Comparison of ENCODE assay signal across 17 cellular contexts in the genomic region with DNA sequence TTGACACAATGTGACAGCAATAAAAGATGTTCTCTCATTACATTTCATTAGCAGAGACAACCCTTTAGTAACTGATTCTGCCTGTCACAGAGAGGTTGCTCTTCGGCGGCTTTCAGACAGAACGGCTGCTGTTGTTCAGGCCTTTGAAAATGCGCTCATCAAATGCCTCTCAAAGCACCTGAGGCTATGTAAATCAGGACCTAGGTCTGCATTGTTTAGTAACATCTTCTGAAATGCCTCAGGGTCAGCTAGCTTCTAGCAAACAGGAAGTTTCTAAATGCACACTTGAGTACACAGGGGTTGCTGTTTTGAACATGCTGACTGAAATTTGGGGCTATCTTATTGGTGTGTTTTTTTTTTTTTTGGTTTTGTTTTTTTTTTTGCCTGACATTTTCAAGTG.
"Had no signal": no experiment of that assay in that cellular context is flagged by ENCODE, and none has a peak within 500 bp of the region (broad histone marks: within the 10 kb centered on the region; RNA-seq: fewer than 3 reads in every experiment).

No MANE protein-coding gene starts in this region.

- H3K4me3 ChIP-seq: neural progenitor cell, ovary, testis had no signal

- H3K27me3 ChIP-seq: neural progenitor cell, ovary, testis had no signal

- H3K36me3 Mint-ChIP-seq: activated naive CD4-positive, alpha-beta T cell treated with anti-CD3 and anti-CD28 coated beads, Interleukin-2, amount 50 U/mL, for 24 hours; neural progenitor cell had no signal

- H3K4me3 Mint-ChIP-seq: activated naive CD4-positive, alpha-beta T cell treated with anti-CD3 and anti-CD28 coated beads, Interleukin-2, amount 50 U/mL, for 24 hours; brain; central memory CD8-positive, alpha-beta T cell; effector memory CD8-positive, alpha-beta T cell; mesothelial cell of epicardium; neural progenitor cell; stimulated activated naive CD8-positive, alpha-beta T cell treated with anti-CD3 and anti-CD28 coated beads, Interleukin-15, amount 100 ng/mL, for 72 hours had no signal

- H3K9me3 ChIP-seq: ovary, testis had no signal

- H3K27me3 Mint-ChIP-seq: activated naive CD4-positive, alpha-beta T cell treated with anti-CD3 and anti-CD28 coated beads, Interleukin-2, amount 50 U/mL, for 24 hours; brain; central memory CD8-positive, alpha-beta T cell; effector memory CD8-positive, alpha-beta T cell; stimulated activated naive CD8-positive, alpha-beta T cell treated with anti-CD3 and anti-CD28 coated beads, Interleukin-15, amount 100 ng/mL, for 72 hours had no signal

- ATAC-seq: effector memory CD8-positive, alpha-beta T cell; stimulated activated naive CD8-positive, alpha-beta T cell treated with anti-CD3 and anti-CD28 coated beads, Interleukin-15, amount 100 ng/mL, for 72 hours had no signal

- H3K4me1 ChIP-seq: neural progenitor cell, testis had no signal

- DNase-seq: activated effector memory CD4-positive, alpha-beta T cell treated with Interleukin-2 at 50 U/mL for 16 hours; amniotic stem cell; cortex of kidney; effector memory CD8-positive, alpha-beta T cell; erythroblast; hypothalamus; ovary; stimulated activated CD4-positive, alpha-beta T cell treated with anti-CD3 and anti-CD28 coated beads, Interleukin-15, amount 100 ng/mL, for 24 hours; stimulated activated CD4-positive, alpha-beta T cell treated with anti-CD3 and anti-CD28 coated beads, Interleukin-4, amount 100 ng/mL, for 24 hours; stimulated activated naive CD8-positive, alpha-beta T cell treated with anti-CD3 and anti-CD28 coated beads, Interleukin-15, amount 100 ng/mL, for 72 hours; T-helper 2 cell; testis had no signal

- H3K27ac Mint-ChIP-seq: activated naive CD4-positive, alpha-beta T cell treated with anti-CD3 and anti-CD28 coated beads, Interleukin-2, amount 50 U/mL, for 24 hours; brain; effector memory CD8-positive, alpha-beta T cell; mesothelial cell of epicardium; neural progenitor cell; stimulated activated naive CD8-positive, alpha-beta T cell treated with anti-CD3 and anti-CD28 coated beads, Interleukin-15, amount 100 ng/mL, for 72 hours had no signal

- H3K9ac ChIP-seq: neural progenitor cell had no signal

- H3K9me3 Mint-ChIP-seq: activated naive CD4-positive, alpha-beta T cell treated with anti-CD3 and anti-CD28 coated beads, Interleukin-2, amount 50 U/mL, for 24 hours; stimulated activated naive CD8-positive, alpha-beta T cell treated with anti-CD3 and anti-CD28 coated beads, Interleukin-15, amount 100 ng/mL, for 72 hours had no signal

- H3K4me1 Mint-ChIP-seq: activated naive CD4-positive, alpha-beta T cell treated with anti-CD3 and anti-CD28 coated beads, Interleukin-2, amount 50 U/mL, for 24 hours; central memory CD8-positive, alpha-beta T cell; mesothelial cell of epicardium; neural progenitor cell; stimulated activated naive CD8-positive, alpha-beta T cell treated with anti-CD3 and anti-CD28 coated beads, Interleukin-15, amount 100 ng/mL, for 72 hours had no signal

- H3K36me3 ChIP-seq: neural progenitor cell, ovary had no signal

- H3K27ac ChIP-seq: neural progenitor cell, ovary, testis had no signal
